In genomic region chr9:89078860-89079259, GRCh38 we compare ENCODE assay signal across 16 cellular contexts.
A peak's percentile ranks its signal among the peaks of the same experiment; 100 is the strongest.
DNase-seq lines count a peak whose midpoint lies in the region; TF ChIP-seq lines count a peak whose summit lies in the region.
"Had no signal": no experiment of that assay in that cellular context is flagged by ENCODE, and none has a peak within 500 bp of the region (broad histone marks: within the 10 kb centered on the region; RNA-seq: fewer than 3 reads in every experiment).

No MANE protein-coding gene starts in this region.

- TF ChIP-seq RAD21 in SK-N-SH (IDR thresholded peaks at IDR 0.05; ENCODE audit: low read length), result no peak

- H3K9me2 ChIP-seq in SK-N-SH, result no peaks in the 10 kb centered on the region

- H2AFZ ChIP-seq in SK-N-SH (ENCODE audit: low read depth), result no peak overlapping the region

- peaks cover 0 to 7% of the 10 kb centered on the region in 2 experiments for H3K36me3 ChIP-seq in SK-N-SH (replicated peaks in 1 of 2; ENCODE audit: control insufficient read depth in 1 of 2, insufficient read depth in 2 of 2, low read length in 1 of 2)
- H3K36me3 ChIP-seq: prostate gland had no signal

- no peaks in the 10 kb centered on the region for H3K9me3 ChIP-seq in SK-N-SH
- H3K9me3 ChIP-seq: prostate gland had no signal

- peaks cover 3 to 8% of the 10 kb centered on the region in 2 experiments for H3K4me1 ChIP-seq in SK-N-SH (ENCODE audit: control insufficient read depth in 1 of 2, insufficient read depth in 2 of 2, low read depth in 1 of 2, low read length in 1 of 2)
- H3K4me1 ChIP-seq: foreskin keratinocyte, prostate gland had no signal

- no peaks in the 10 kb centered on the region for H3K27me3 ChIP-seq in SK-N-SH (ENCODE audit: insufficient read depth)

- CTCF ChIA-PET in SK-N-SH (lab: Yijun Ruan, JAX), result interaction anchor here (1.6 kb wide), 1 partner anchor 17 kb away, joined by 6 read pairs; no protein-coding TSS in a partner anchor

- no peaks in the 10 kb centered on the region for H4K20me1 ChIP-seq in SK-N-SH (ENCODE audit: insufficient read depth)

- H3K4me2 ChIP-seq in SK-N-SH, result no peak overlapping the region

- POLR2A ChIA-PET in SK-N-SH (lab: Yijun Ruan, JAX), result no interaction called here

- peaks cover 5% of the 10 kb centered on the region for H3F3A ChIP-seq in SK-N-SH (replicated peaks; ENCODE audit: insufficient read depth)

- no peak for TF ChIP-seq EP300 in SK-N-SH (IDR thresholded peaks at IDR 0.05; ENCODE audit: borderline replicate concordance in 1 of 2, low read depth in 1 of 2, low read length in 1 of 2)

- peak; percentile 52 for DNase-seq in COLO829 (ENCODE audit: low spot score)
- DNase-seq in SK-N-SH, result no peak
- DNase-seq in fibroblast of the aortic adventitia (ENCODE audit: low read depth), result peak; percentile 92
- DNase-seq in renal cortical epithelial cell (ENCODE audit: low read depth), result peak; percentile 4
- DNase-seq in NK-92 treated with Interleukin-12 subunit alpha and Interleukin-12 subunit beta, amount 100 ng/mL, for 24 hours (lab: John Stamatoyannopoulos, UW), result no peak
- no peak for DNase-seq in NCI-H748 (lab: John Stamatoyannopoulos, UW; ENCODE audit: unreplicated experiment)
- no peak for DNase-seq in germinal center (ENCODE audit: low spot score)
- DNase-seq in NCI-H524 (lab: John Stamatoyannopoulos, UW), result no peak
- DNase-seq: GOT3; NCI-H2171 treated with DMSO at 0.1 percent for 48 hours; stimulated activated CD4-positive, alpha-beta T cell treated with anti-CD3 and anti-CD28 coated beads, Interleukin-2, amount 100 ng/mL, for 48 hours had no signal

- H3K4me3 ChIP-seq in SK-N-SH (ENCODE audit: low read depth in 2 of 2, low read length in 1 of 2) (no peak overlapping the region), fibroblast of the aortic adventitia (ENCODE audit: low read depth, low read length) (no peak overlapping the region)
- H3K4me3 ChIP-seq: coronary artery, prostate gland, SK-N-MC had no signal

- TF ChIP-seq CTCF in SK-N-SH (IDR thresholded peaks at IDR 0.05) (no peak), fibroblast of the aortic adventitia (IDR thresholded peaks at IDR 0.05; ENCODE audit: insufficient read depth, low read length) (no peak)

- WGBS in SK-N-SH (ENCODE audit: low lambda C conversion rate), result 62% methylated on average over 6 of the region's 6 CpGs

- peak overlapping the region in 1 of 2 experiments; percentile 67; a peak in 2 of 4 replicates for H3K27ac ChIP-seq in SK-N-SH (ENCODE audit: low read depth in 2 of 2, low read length in 1 of 2)
- H3K27ac ChIP-seq: foreskin keratinocyte, HL-60, prostate gland, SK-N-MC had no signal

- no peaks in the 10 kb centered on the region for H3K79me2 ChIP-seq in SK-N-SH (ENCODE audit: insufficient read depth)

- H3K9ac ChIP-seq in SK-N-SH, result no peak overlapping the region

TF ChIP-seq in SK-N-SH, 30 proteins besides CTCF, POLR2A, EP300 and RAD21:
- TF ChIP-seq NFIC (IDR thresholded peaks at IDR 0.05; ENCODE audit: borderline replicate concordance), result no peak
- no peak for TF ChIP-seq EZH2phosphoT487 (IDR thresholded peaks at IDR 0.05; ENCODE audit: borderline replicate concordance, low read depth)
- TF ChIP-seq USF2 (IDR thresholded peaks at IDR 0.05; ENCODE audit: borderline replicate concordance, low read depth, low read length), result no peak
- TF ChIP-seq CHD2 (IDR thresholded peaks at IDR 0.05; ENCODE audit: low read length, partially characterized antibody), result no peak
- TF ChIP-seq GABPA (IDR thresholded peaks at IDR 0.05; ENCODE audit: low read depth), result no peak
- no peak for TF ChIP-seq GATA2 (CRISPR knock-in tag; IDR thresholded peaks at IDR 0.05)
- no peak for TF ChIP-seq RXRA (IDR thresholded peaks at IDR 0.05; ENCODE audit: borderline replicate concordance, low read depth)
- no peak for TF ChIP-seq TAF1 (IDR thresholded peaks at IDR 0.05; ENCODE audit: borderline replicate concordance, low read depth, low read length)
- peak; percentile 33 for TF ChIP-seq TCF12 (IDR thresholded peaks at IDR 0.05)
- no peak for TF ChIP-seq MAX (IDR thresholded peaks at IDR 0.05; ENCODE audit: low read depth)
- no peak for TF ChIP-seq ELF1 (IDR thresholded peaks at IDR 0.05)
- no peak for TF ChIP-seq TEAD4 (IDR thresholded peaks at IDR 0.05; ENCODE audit: borderline replicate concordance, insufficient read depth)
- peak; percentile 34; the same call in 1 of the 2 replicates for TF ChIP-seq JUND (IDR thresholded peaks at IDR 0.05)
- peak; percentile 59 for TF ChIP-seq PBX3 (IDR thresholded peaks at IDR 0.05)
- no peak for TF ChIP-seq YY1 (IDR thresholded peaks at IDR 0.05; ENCODE audit: low read depth)
- no peak for TF ChIP-seq SIN3A (IDR thresholded peaks at IDR 0.05; ENCODE audit: borderline replicate concordance, low read depth, low read length)
- no peak for TF ChIP-seq RCOR1 (IDR thresholded peaks at IDR 0.05; ENCODE audit: low read length)
- 0 out of 2 replicates have a peak, but pooled peaks have one; percentile 38 for TF ChIP-seq FOSL2 (IDR thresholded peaks at IDR 0.05; ENCODE audit: borderline replicate concordance, low read depth)
- TF ChIP-seq POLR2AphosphoS5 (IDR thresholded peaks at IDR 0.05; ENCODE audit: low read depth, low read length), result no peak
- TF ChIP-seq IRF3 (IDR thresholded peaks at IDR 0.05; ENCODE audit: low read depth, low read length), result no peak

Comparison
In these comparisons a context has a peak if more than half of its experiments do, and no peak if none do; other contexts are left out.
1. DNase-seq: peak in COLO829 (single experiment), fibroblast of the aortic adventitia (single experiment) and renal cortical epithelial cell (single experiment); none in SK-N-SH (single experiment), NK-92 treated with Interleukin-12 subunit alpha and Interleukin-12 subunit beta, amount 100 ng/mL, for 24 hours (single experiment), NCI-H748 (single experiment), germinal center (single experiment) and NCI-H524 (0 of 2).